Comparison of ENCODE assay signal across 18 cellular contexts in genomic region chr13:42804244-42804868, GRCh38. TPM values are rescaled to one million over a fixed set of nuclear protein-coding genes. Genes with fewer than 3 reads are reported as not detected.
DNase-seq lines count a peak whose midpoint lies in the region; ATAC-seq and TF ChIP-seq lines count a peak whose summit lies in the region.
"Had no signal": no experiment of that assay in that cellular context is flagged by ENCODE, and none has a peak within 500 bp of the region (broad histone marks: within the 10 kb centered on the region; RNA-seq: fewer than 3 reads in every experiment).

No MANE protein-coding gene starts in this region.

- H2AFZ ChIP-seq in GM23338 = peak overlapping the region; percentile 19; the same call in 1 of the 2 replicates

- H3K4me1 ChIP-seq in GM23338 (ENCODE audit: insufficient read depth) (peaks cover 5% of the 10 kb centered on the region; the same call in 1 of the 2 replicates), SJCRH30 (no peaks in the 10 kb centered on the region)
- H3K4me1 ChIP-seq: esophagus muscularis mucosa, thyroid gland had no signal

- no peak overlapping the region for H3K27ac ChIP-seq in GM23338 (ENCODE audit: low read depth)
- H3K27ac ChIP-seq in SJCRH30 = no peak overlapping the region
- H3K27ac ChIP-seq: esophagus muscularis mucosa, thyroid gland had no signal

- H3K4me2 ChIP-seq in GM23338 = no peak overlapping the region

- no peaks in the 10 kb centered on the region for H3K36me3 Mint-ChIP-seq in GM23338 (ENCODE audit: low read depth)
- H3K36me3 Mint-ChIP-seq: activated naive CD4-positive, alpha-beta T cell treated with anti-CD3 and anti-CD28 coated beads, Interleukin-2, amount 50 U/mL, for 24 hours; CD8-positive, alpha-beta memory T cell had no signal

- no peak overlapping the region for H3K4me3 ChIP-seq in GM23338
- H3K4me3 ChIP-seq in SJCRH30 = no peak overlapping the region
- H3K4me3 ChIP-seq: esophagus muscularis mucosa, thyroid gland had no signal

- no peak overlapping the region for H3K27ac Mint-ChIP-seq in GM23338
- H3K27ac Mint-ChIP-seq: activated CD4-positive, alpha-beta memory T cell treated with anti-CD3 and anti-CD28 coated beads, Interleukin-2, amount 10 ng/mL, durations not matched to agents 7 days and 5 days; activated naive CD4-positive, alpha-beta T cell treated with anti-CD3 and anti-CD28 coated beads, Interleukin-2, amount 50 U/mL, for 24 hours; CD8-positive, alpha-beta memory T cell had no signal

- no peaks in the 10 kb centered on the region for H3F3A ChIP-seq in GM23338 (replicated peaks; ENCODE audit: low read depth)

- no peaks in the 10 kb centered on the region for H3K27me3 ChIP-seq in GM23338 (ENCODE audit: insufficient read depth)
- H3K27me3 ChIP-seq in SJCRH30 = no peaks in the 10 kb centered on the region
- H3K27me3 ChIP-seq: esophagus muscularis mucosa, thyroid gland had no signal

- H3K9me2 ChIP-seq in GM23338 (ENCODE audit: insufficient read depth) = peaks cover 3% of the 10 kb centered on the region

- H4K20me1 ChIP-seq in GM23338 (replicated peaks; ENCODE audit: insufficient read depth) = no peaks in the 10 kb centered on the region

- TF ChIP-seq CTCF in GM23338 (conservative IDR thresholded peaks at IDR 0.05; ENCODE audit: low read depth in 2 of 2) = no peak

- no peak overlapping the region for H3K4me3 Mint-ChIP-seq in GM23338
- H3K4me3 Mint-ChIP-seq: activated CD4-positive, alpha-beta memory T cell treated with anti-CD3 and anti-CD28 coated beads, Interleukin-2, amount 10 ng/mL, durations not matched to agents 7 days and 5 days; activated naive CD4-positive, alpha-beta T cell treated with anti-CD3 and anti-CD28 coated beads, Interleukin-2, amount 50 U/mL, for 24 hours; CD8-positive, alpha-beta memory T cell had no signal

- ATAC-seq in GM23338 = no peak
- ATAC-seq in HG03520 (IDR thresholded peaks at IDR 0.05; ENCODE audit: unreplicated experiment) = peak; percentile 64
- peak; percentile 50 for ATAC-seq in stimulated activated naive CD8-positive, alpha-beta T cell treated with anti-CD3 and anti-CD28 coated beads, Interleukin-15, Interleukin-2, amounts not matched to agents 100 U/mL and 50 U/mL, for 24 hours
- no peak for ATAC-seq in GM19397 (IDR thresholded peaks at IDR 0.05; ENCODE audit: unreplicated experiment)

- H3K36me3 ChIP-seq in GM23338 (ENCODE audit: insufficient read depth) (no peaks in the 10 kb centered on the region), SJCRH30 (no peaks in the 10 kb centered on the region)
- H3K36me3 ChIP-seq: esophagus muscularis mucosa, thyroid gland had no signal

- H3K79me2 ChIP-seq in GM23338 (replicated peaks; ENCODE audit: insufficient read depth) = no peaks in the 10 kb centered on the region

- H3K4me1 Mint-ChIP-seq in GM23338 = no peaks in the 10 kb centered on the region
- H3K4me1 Mint-ChIP-seq: activated naive CD4-positive, alpha-beta T cell treated with anti-CD3 and anti-CD28 coated beads, Interleukin-2, amount 50 U/mL, for 24 hours; CD8-positive, alpha-beta memory T cell had no signal

- DNase-seq in NOMO-1 treated with DMSO at 0.1 percent for 48 hours (lab: John Stamatoyannopoulos, UW; ENCODE audit: unreplicated experiment) (peak; percentile 37), NOMO-1 treated with dmso at 0.1 percent for 144 hours (lab: John Stamatoyannopoulos, UW; ENCODE audit: unreplicated experiment) (no peak), GM23338 (ENCODE audit: low spot score) (no peak), SJCRH30 (no peak), H4 (ENCODE audit: low spot score) (no peak)
- DNase-seq in stimulated activated naive CD8-positive, alpha-beta T cell treated with anti-CD3 and anti-CD28 coated beads, Interleukin-15, Interleukin-2, amounts not matched to agents 100 U/mL and 50 U/mL, for 24 hours = no peak
- DNase-seq: 8988T; activated CD4-positive, alpha-beta memory T cell treated with anti-CD3 and anti-CD28 coated beads, Interleukin-2, amount 10 ng/mL, durations not matched to agents 7 days and 5 days; CD8-positive, alpha-beta memory T cell; mesendoderm; NCI-H1694 treated with DMSO at 0.1 percent for 48 hours; small intestine; thyroid gland had no signal

- H3K27me3 Mint-ChIP-seq in GM23338 (ENCODE audit: insufficient read depth, low read depth, poor library complexity) = no peaks in the 10 kb centered on the region

- no peaks in the 10 kb centered on the region for H3K9me3 Mint-ChIP-seq in GM23338
- H3K9me3 Mint-ChIP-seq: activated CD4-positive, alpha-beta memory T cell treated with anti-CD3 and anti-CD28 coated beads, Interleukin-2, amount 10 ng/mL, durations not matched to agents 7 days and 5 days; activated naive CD4-positive, alpha-beta T cell treated with anti-CD3 and anti-CD28 coated beads, Interleukin-2, amount 50 U/mL, for 24 hours; CD8-positive, alpha-beta memory T cell had no signal

- no peaks in the 10 kb centered on the region for H3K9me3 ChIP-seq in SJCRH30 (replicated peaks)
- H3K9me3 ChIP-seq: esophagus muscularis mucosa, thyroid gland had no signal

TF ChIP-seq in GM23338, 12 proteins besides CTCF, POLR2A, EP300 and RAD21 (continues in another document):
- no peak for TF ChIP-seq REST (IDR thresholded peaks at IDR 0.05; ENCODE audit: unreplicated experiment)
- no peak for TF ChIP-seq ZNF331 (CRISPR knock-in tag; IDR thresholded peaks at IDR 0.05; ENCODE audit: low read depth)
- TF ChIP-seq ZNF114 (CRISPR knock-in tag; IDR thresholded peaks at IDR 0.05) = no peak
- TF ChIP-seq ETS1 (IDR thresholded peaks at IDR 0.05) = no peak
- no peak for TF ChIP-seq CREB1 (CRISPR knock-in tag; IDR thresholded peaks at IDR 0.05; ENCODE audit: low read depth)
- TF ChIP-seq EZH2 (IDR thresholded peaks at IDR 0.05; ENCODE audit: low read depth, unreplicated experiment) = no peak
- TF ChIP-seq JUNB (IDR thresholded peaks at IDR 0.05; ENCODE audit: unreplicated experiment) = no peak

RNA-seq across cellular contexts. Expression of gene FAM216B, which starts 23.0 kb away (rescaled TPM):
- not detected in 2 replicates for total RNA-seq in GM23338 (2014; rRNA removed; shearing (Covaris generic))
- polyA plus RNA-seq in GM23338 (2016; fragmentation: Nextera tagmentation; extraction: Ambion mirVana) = 0.06 TPM in 1 of 2 replicates, not detected in the other
- not detected in 2 replicates for total RNA-seq in SJCRH30 (2014; rRNA removed; shearing (Covaris generic))
- total RNA-seq in H4 (2014; rRNA removed; shearing (Covaris generic)) = not detected in 2 replicates
- total RNA-seq: activated CD4-positive, alpha-beta memory T cell treated with anti-CD3 and anti-CD28 coated beads, Interleukin-2, amount 10 ng/mL, durations not matched to agents 7 days and 5 days; CD8-positive, alpha-beta memory T cell; esophagus muscularis mucosa; T-helper 1 cell treated with Interleukin-12 subunit alpha and Interleukin-12 subunit beta and Interleukin-4 antibody, amounts not matched to agents 30 ng/mL and 1 ng/mL, for 36 hours; thyroid gland had no signal
- polyA plus RNA-seq: CD8-positive, alpha-beta memory T cell had no signal

Comparison
In these comparisons a context has a peak if more than half of its experiments do, and no peak if none do; other contexts are left out.
1. ATAC-seq: peak in HG03520 (single experiment) and stimulated activated naive CD8-positive, alpha-beta T cell treated with anti-CD3 and anti-CD28 coated beads, Interleukin-15, Interleukin-2, amounts not matched to agents 100 U/mL and 50 U/mL, for 24 hours (single experiment); none in GM23338 (single experiment) and GM19397 (single experiment).